In the genomic region with DNA sequence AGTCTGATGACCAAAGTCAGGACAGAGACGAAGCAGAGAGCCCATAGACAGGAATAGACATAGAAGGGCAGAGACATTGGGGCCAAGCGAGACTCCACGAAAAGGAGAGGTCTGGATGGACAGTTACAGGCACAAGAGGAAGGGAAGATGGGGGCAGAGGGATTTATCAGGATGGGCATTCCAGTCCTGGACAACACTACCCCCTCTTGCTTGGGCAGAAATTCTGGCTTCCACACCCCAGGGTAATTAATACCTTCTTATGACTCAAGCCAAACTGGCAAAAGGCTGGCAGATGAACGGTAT, we compare ENCODE assay signal across 27 cellular contexts.
"Had no signal": no experiment of that assay in that cellular context is flagged by ENCODE, and none has a peak within 500 bp of the region (broad histone marks: within the 10 kb centered on the region; RNA-seq: fewer than 3 reads in every experiment).

No MANE protein-coding gene starts in this region.

- H3K9me3 Mint-ChIP-seq: activated CD4-positive, alpha-beta memory T cell treated with anti-CD3 and anti-CD28 coated beads, Interleukin-2, amount 10 ng/mL, durations not matched to agents 7 days and 5 days; activated CD4-positive, alpha-beta T cell treated with anti-CD3 and anti-CD28 coated beads, Interleukin-2, amount 10 ng/mL, durations not matched to agents 7 days and 5 days; activated naive CD4-positive, alpha-beta T cell treated with anti-CD3 and anti-CD28 coated beads for 36 hours; activated naive CD4-positive, alpha-beta T cell treated with anti-CD3 and anti-CD28 coated beads, Interleukin-2, amount 50 U/mL, for 72 hours; activated naive CD8-positive, alpha-beta T cell treated with anti-CD3 and anti-CD28 coated beads, Interleukin-2, amount 10 ng/mL, durations not matched to agents 7 days and 5 days; activated T-helper 1 cell treated with anti-CD3 and anti-CD28 coated beads, Interleukin-12 subunit alpha, Interleukin-12 subunit beta, Interleukin-2, Interleukin-4 antibody, amounts not matched to agents 30 ng/mL and 10 ng/mL and 1 ng/mL, durations not matched to agents 14 hours and 24 hours and 36 hours; activated T-helper 2 cell treated with anti-CD3 and anti-CD28 coated beads, Interferon-gamma antibody, Interleukin-2, Interleukin-4, amounts not matched to agents 10 μg/mL and 5 μg/mL and 100 μg/mL, durations not matched to agents 14 hours and 24 hours and 36 hours; central memory CD8-positive, alpha-beta T cell; endodermal cell; WTC11 had no signal

- H3K4me3 Mint-ChIP-seq: activated CD4-positive, alpha-beta memory T cell treated with anti-CD3 and anti-CD28 coated beads, Interleukin-2, amount 10 ng/mL, durations not matched to agents 7 days and 5 days; activated CD4-positive, alpha-beta T cell treated with anti-CD3 and anti-CD28 coated beads, Interleukin-2, amount 10 ng/mL, durations not matched to agents 7 days and 5 days; activated naive CD4-positive, alpha-beta T cell treated with anti-CD3 and anti-CD28 coated beads for 36 hours; activated naive CD8-positive, alpha-beta T cell treated with anti-CD3 and anti-CD28 coated beads, Interleukin-2, amount 10 ng/mL, durations not matched to agents 7 days and 5 days; activated T-helper 1 cell treated with anti-CD3 and anti-CD28 coated beads, Interleukin-12 subunit alpha, Interleukin-12 subunit beta, Interleukin-2, Interleukin-4 antibody, amounts not matched to agents 30 ng/mL and 10 ng/mL and 1 ng/mL, durations not matched to agents 14 hours and 24 hours and 36 hours; central memory CD8-positive, alpha-beta T cell; endodermal cell; WTC11 had no signal

- H3K4me3 ChIP-seq: heart left ventricle had no signal

- DNase-seq: activated CD4-positive, alpha-beta memory T cell treated with anti-CD3 and anti-CD28 coated beads, Interleukin-2, amount 10 ng/mL, durations not matched to agents 7 days and 5 days; activated CD4-positive, alpha-beta T cell treated with anti-CD3 and anti-CD28 coated beads for 1 hour; activated CD4-positive, alpha-beta T cell treated with anti-CD3 and anti-CD28 coated beads for 4 hours; activated CD4-positive, alpha-beta T cell treated with anti-CD3 and anti-CD28 coated beads, Interleukin-2, amount 10 ng/mL, durations not matched to agents 7 days and 5 days; activated CD4-positive, alpha-beta T cell treated with anti-CD3 and anti-CD28 coated beads, Interleukin-2, amount 50 U/mL, for 4 hours; activated effector memory CD4-positive, alpha-beta T cell treated with anti-CD3 and anti-CD28 coated beads, Interleukin-2, amount 50 U/mL, for 16 hours; activated naive CD4-positive, alpha-beta T cell treated with anti-CD3 and anti-CD28 coated beads for 36 hours; activated naive CD8-positive, alpha-beta T cell treated with anti-CD3 and anti-CD28 coated beads, Interleukin-2, amount 10 ng/mL, durations not matched to agents 7 days and 5 days; activated T-cell treated with anti-CD3 and anti-CD28 coated beads, Interleukin-2, amount 50 U/mL, for 1 hour; activated T-cell treated with anti-CD3 and anti-CD28 coated beads, Interleukin-2, amount 50 U/mL, for 48 hours; brain microvascular endothelial cell; cortex of kidney; effector memory CD4-positive, alpha-beta T cell; endodermal cell; foreskin fibroblast; T-helper 2 cell had no signal

- H3K27ac Mint-ChIP-seq: activated CD4-positive, alpha-beta memory T cell treated with anti-CD3 and anti-CD28 coated beads, Interleukin-2, amount 10 ng/mL, durations not matched to agents 7 days and 5 days; activated naive CD4-positive, alpha-beta T cell treated with anti-CD3 and anti-CD28 coated beads for 36 hours; activated naive CD4-positive, alpha-beta T cell treated with anti-CD3 and anti-CD28 coated beads, Interleukin-2, amount 50 U/mL, for 72 hours; activated naive CD8-positive, alpha-beta T cell treated with anti-CD3 and anti-CD28 coated beads, Interleukin-2, amount 10 ng/mL, durations not matched to agents 7 days and 5 days; activated T-helper 1 cell treated with anti-CD3 and anti-CD28 coated beads, Interleukin-12 subunit alpha, Interleukin-12 subunit beta, Interleukin-2, Interleukin-4 antibody, amounts not matched to agents 30 ng/mL and 10 ng/mL and 1 ng/mL, durations not matched to agents 14 hours and 24 hours and 36 hours; activated T-helper 2 cell treated with anti-CD3 and anti-CD28 coated beads, Interferon-gamma antibody, Interleukin-2, Interleukin-4, amounts not matched to agents 10 μg/mL and 5 μg/mL and 100 μg/mL, durations not matched to agents 14 hours and 24 hours and 36 hours; endodermal cell; WTC11 had no signal

- H3K36me3 Mint-ChIP-seq: activated naive CD4-positive, alpha-beta T cell treated with anti-CD3 and anti-CD28 coated beads, Interleukin-2, amount 50 U/mL, for 72 hours; activated naive CD8-positive, alpha-beta T cell treated with anti-CD3 and anti-CD28 coated beads, Interleukin-2, amount 10 ng/mL, durations not matched to agents 7 days and 5 days; WTC11 had no signal

- H3K4me1 Mint-ChIP-seq: activated CD4-positive, alpha-beta memory T cell treated with anti-CD3 and anti-CD28 coated beads, Interleukin-2, amount 10 ng/mL, durations not matched to agents 7 days and 5 days; activated CD4-positive, alpha-beta T cell treated with anti-CD3 and anti-CD28 coated beads, Interleukin-2, amount 10 ng/mL, durations not matched to agents 7 days and 5 days; activated naive CD8-positive, alpha-beta T cell treated with anti-CD3 and anti-CD28 coated beads, Interleukin-2, amount 10 ng/mL, durations not matched to agents 7 days and 5 days had no signal

- H3K27ac ChIP-seq: brain microvascular endothelial cell, VCaP had no signal

- H3K27me3 ChIP-seq: brain microvascular endothelial cell, heart left ventricle had no signal

- H3K36me3 ChIP-seq: brain microvascular endothelial cell, heart left ventricle had no signal

- H3K9me3 ChIP-seq: heart left ventricle had no signal

- FAIRE-seq: astrocyte, bronchial epithelial cell, colon, frontal cortex had no signal

- H3K27me3 Mint-ChIP-seq: activated CD4-positive, alpha-beta T cell treated with anti-CD3 and anti-CD28 coated beads, Interleukin-2, amount 10 ng/mL, durations not matched to agents 7 days and 5 days had no signal
